Comparison of ENCODE assay signal across 8 cellular contexts in the genomic region with DNA sequence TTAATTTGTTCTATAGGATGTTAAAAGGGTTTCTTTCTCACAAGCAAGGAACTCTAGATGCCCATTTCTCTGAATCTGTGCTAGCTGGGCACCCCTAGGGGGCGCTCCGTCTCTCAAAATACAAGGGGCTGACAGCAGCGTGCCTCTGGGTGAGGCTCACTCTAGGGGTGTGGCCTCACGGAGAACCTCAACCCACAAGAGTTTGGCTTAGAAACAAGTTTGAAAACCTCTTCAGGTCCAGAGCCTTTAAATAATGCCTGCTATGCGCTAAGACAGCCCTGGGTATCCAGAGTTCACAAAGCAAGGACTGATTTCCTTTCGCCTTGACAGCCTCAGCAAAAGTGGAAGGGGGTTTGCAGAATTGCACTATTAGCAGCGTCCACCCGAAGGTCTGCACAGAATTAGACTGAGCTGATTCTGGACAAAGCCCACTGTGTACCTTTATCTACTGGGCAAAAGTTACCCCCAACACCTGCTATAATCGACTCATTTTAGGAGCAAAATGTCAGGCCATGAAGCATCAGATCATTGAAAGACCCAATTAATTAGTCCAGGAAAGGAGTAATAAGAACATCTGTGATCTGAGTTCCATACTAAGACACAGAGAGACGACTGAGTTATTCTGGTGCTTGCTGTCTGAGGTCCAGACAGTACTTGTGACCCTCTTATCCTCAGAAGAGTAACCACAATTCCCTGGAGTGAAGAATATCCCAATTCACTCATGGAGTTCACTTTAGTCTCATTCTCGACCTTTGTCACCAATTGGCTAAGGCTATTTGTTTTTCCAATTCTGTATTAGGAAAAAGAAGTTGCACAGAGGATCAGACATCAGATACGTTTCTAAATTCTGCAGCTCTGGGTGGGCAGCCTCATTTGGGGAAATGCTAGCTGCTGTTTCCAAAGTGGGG. TPM values are rescaled to one million over a fixed set of nuclear protein-coding genes. Genes with fewer than 3 reads are reported as not detected.
A peak's percentile ranks its signal among the peaks of the same experiment; 100 is the strongest.
DNase-seq lines count a peak whose midpoint lies in the region; ATAC-seq and TF ChIP-seq lines count a peak whose summit lies in the region.

No MANE protein-coding gene starts in this region.

- H3K36me3 ChIP-seq in BLaER1 treated with 17β-estradiol and CSF1 and Interleukin-3, amounts not matched to agents 10 nM and 100 nM = no peaks in the 10 kb centered on the region
- H3K36me3 ChIP-seq in duodenal mucosa (ENCODE audit: control insufficient read depth in 1 of 2, insufficient read depth in 2 of 2, low read length in 2 of 2) = no peaks in the 10 kb centered on the region

- peak overlapping the region; percentile 84 to 95 (median 89) for H3K4me2 ChIP-seq in BLaER1 treated with 17β-estradiol and CSF1 and Interleukin-3, amounts not matched to agents 10 nM and 100 nM

- TF ChIP-seq POLR2A in lower leg skin (IDR thresholded peaks at IDR 0.05) = no peak

- no peaks in the 10 kb centered on the region for H3K9me3 ChIP-seq in BLaER1 treated with 17β-estradiol and CSF1 and Interleukin-3, amounts not matched to agents 10 nM and 100 nM (replicated peaks in 1 of 11)
- no peaks in the 10 kb centered on the region for H3K9me3 ChIP-seq in duodenal mucosa (ENCODE audit: control insufficient read depth in 1 of 2, low read length in 2 of 2)

- DNase-seq in NCI-H748 (lab: John Stamatoyannopoulos, UW; ENCODE audit: unreplicated experiment) = peak; percentile 85
- peak; percentile 82 to 86 for DNase-seq in activated CD4-positive, alpha-beta T cell treated with anti-CD3 and anti-CD28 coated beads, Interleukin-2, amount 50 U/mL, for 48 hours
- peak; percentile 89 to 97 for DNase-seq in lower leg skin (ENCODE audit: low spot score in 2 of 2)
- DNase-seq in stimulated activated CD4-positive, alpha-beta T cell treated with anti-CD3 and anti-CD28 coated beads, Interleukin-4, amount 100 ng/mL, for 24 hours = peak; percentile 82

- peak in 1 of 3 donors; percentile 82 for TF ChIP-seq CTCF in lower leg skin (IDR thresholded peaks at IDR 0.05)

- no peaks in the 10 kb centered on the region for H4K20me1 ChIP-seq in BLaER1 treated with 17β-estradiol and CSF1 and Interleukin-3, amounts not matched to agents 10 nM and 100 nM

- H3K4me3 ChIP-seq in BLaER1 treated with 17β-estradiol and CSF1 and Interleukin-3, amounts not matched to agents 10 nM and 100 nM = peak overlapping the region; percentile 46 to 66 (median 56)
- H3K4me3 ChIP-seq in duodenal mucosa (ENCODE audit: low read depth in 1 of 2, low read length in 2 of 2) (peak overlapping the region; percentile 68 to 74), lower leg skin (ENCODE audit: low read depth, poor library complexity, severe bottlenecking) (peak overlapping the region; percentile 24)

- peaks cover 28 to 41% (median 36%) of the 10 kb centered on the region in 11 experiments for H3K27me3 ChIP-seq in BLaER1 treated with 17β-estradiol and CSF1 and Interleukin-3, amounts not matched to agents 10 nM and 100 nM
- peaks cover 4 to 8% of the 10 kb centered on the region in 2 donors for H3K27me3 ChIP-seq in duodenal mucosa (ENCODE audit: control insufficient read depth in 1 of 2, insufficient read depth in 2 of 2, low read length in 2 of 2)

- H3K27ac ChIP-seq in BLaER1 treated with 17β-estradiol and CSF1 and Interleukin-3, amounts not matched to agents 10 nM and 100 nM = no peak overlapping the region
- H3K27ac ChIP-seq in duodenal mucosa (ENCODE audit: low read depth, low read length) = peak overlapping the region; percentile 46

- ATAC-seq in GM19328 (IDR thresholded peaks at IDR 0.05; ENCODE audit: unreplicated experiment) (peak; percentile 98), HG03460 (IDR thresholded peaks at IDR 0.05; ENCODE audit: unreplicated experiment) (peak; percentile 96)

- intact Hi-C loops in lower leg skin (cut with DNase I; ENCODE audit: low total_unique reads) = loop anchor here (10.0 kb wide), 1 partner anchor 97 kb away; no protein-coding TSS in a partner anchor

- H3K9ac ChIP-seq in BLaER1 treated with 17β-estradiol and CSF1 and Interleukin-3, amounts not matched to agents 10 nM and 100 nM = peak overlapping the region in 10 of 11 experiments; percentile 3 to 44 (median 28); a peak in 13 of 22 replicates
- H3K9ac ChIP-seq in duodenal mucosa (ENCODE audit: low read depth in 1 of 2, low read length in 2 of 2) = peak overlapping the region; percentile 63 to 79

- H3K4me1 ChIP-seq in BLaER1 treated with 17β-estradiol and CSF1 and Interleukin-3, amounts not matched to agents 10 nM and 100 nM = peaks cover 17 to 36% (median 26%) of the 10 kb centered on the region in 10 experiments
- H3K4me1 ChIP-seq in duodenal mucosa (ENCODE audit: control insufficient read depth in 1 of 2, insufficient read depth in 2 of 2, low read length in 2 of 2) = peaks cover 7 to 16% of the 10 kb centered on the region in 2 donors

- WGBS in lower leg skin, 2 donors = 3 to 7% methylated on average over 12 of the region's 12 CpGs

RNA-seq across cellular contexts. Expression of a gene that starts 0.6 kb away (rescaled TPM):
- total RNA-seq in lower leg skin = 1 to 10 TPM; 1.9 to 4.4 (median 3.7) TPM

RNA-seq across cellular contexts. Expression of a gene that starts 37.4 kb away (rescaled TPM):
- total RNA-seq in lower leg skin = 10 to 100 TPM in 2 of 4 donors, 1 to 10 TPM in 2; 6.6 to 11.4 (median 9.8) TPM
